In the genomic region with DNA sequence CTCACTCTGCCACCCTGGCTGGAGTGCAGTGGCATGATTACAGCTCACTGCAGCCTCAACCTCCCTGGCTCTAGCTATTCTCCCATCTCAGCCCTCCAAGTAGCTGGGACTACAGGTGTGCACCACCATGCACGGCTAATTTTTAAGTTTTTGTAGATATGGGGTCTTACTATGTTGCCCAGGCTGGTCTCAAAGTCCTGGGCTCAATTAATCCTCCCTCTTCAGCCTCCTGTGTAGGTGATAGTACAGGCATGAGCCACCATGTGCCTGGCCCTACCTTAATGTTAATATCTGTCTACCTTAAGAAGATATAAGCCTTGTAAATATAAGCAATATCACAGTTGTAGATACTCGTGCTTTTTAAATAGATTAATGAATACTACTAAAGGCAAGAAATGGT, we compare ENCODE assay signal across 13 cellular contexts. TPM values are rescaled to one million over a fixed set of nuclear protein-coding genes. Genes with fewer than 3 reads are reported as not detected.
A peak's percentile ranks its signal among the peaks of the same experiment; 100 is the strongest.
DNase-seq lines count a peak whose midpoint lies in the region; ATAC-seq and TF ChIP-seq lines count a peak whose summit lies in the region.
"Had no signal": no experiment of that assay in that cellular context is flagged by ENCODE, and none has a peak within 500 bp of the region (broad histone marks: within the 10 kb centered on the region; RNA-seq: fewer than 3 reads in every experiment).

No MANE protein-coding gene starts in this region.

- no peaks in the 10 kb centered on the region for H3K79me2 ChIP-seq in Karpas-422 (ENCODE audit: low read length)

- H3K9me3 ChIP-seq in Karpas-422 (ENCODE audit: low read length) = no peaks in the 10 kb centered on the region
- no peaks in the 10 kb centered on the region for H3K9me3 ChIP-seq in Peyer's patch

- H3K4me2 ChIP-seq in Karpas-422 (ENCODE audit: low read depth, low read length, poor library complexity, severe bottlenecking) = no peak overlapping the region

- H3K4me3 ChIP-seq in Karpas-422 (ENCODE audit: low read length) (no peak overlapping the region), Peyer's patch (no peak overlapping the region)

- peaks cover 6% of the 10 kb centered on the region for H3K36me3 Mint-ChIP-seq in activated naive CD8-positive, alpha-beta T cell
- H3K36me3 Mint-ChIP-seq in activated naive CD8-positive, alpha-beta T cell treated with anti-CD3 and anti-CD28 coated beads for 36 hours = peaks cover 24% of the 10 kb centered on the region
- H3K36me3 Mint-ChIP-seq in memory B cell = peaks cover 13% of the 10 kb centered on the region

- H3K4me3 Mint-ChIP-seq in activated naive CD8-positive, alpha-beta T cell = no peak overlapping the region
- no peak overlapping the region for H3K4me3 Mint-ChIP-seq in activated naive CD8-positive, alpha-beta T cell treated with anti-CD3 and anti-CD28 coated beads for 36 hours
- H3K4me3 Mint-ChIP-seq in memory B cell = no peak overlapping the region

- no peaks in the 10 kb centered on the region for H3K4me1 Mint-ChIP-seq in activated naive CD8-positive, alpha-beta T cell (ENCODE audit: low read depth)
- no peaks in the 10 kb centered on the region for H3K4me1 Mint-ChIP-seq in activated naive CD8-positive, alpha-beta T cell treated with anti-CD3 and anti-CD28 coated beads for 36 hours
- H3K4me1 Mint-ChIP-seq in memory B cell = no peaks in the 10 kb centered on the region

- H4K20me1 ChIP-seq in Karpas-422 (ENCODE audit: insufficient read depth, low read depth, low read length) = no peaks in the 10 kb centered on the region

- H3K27ac ChIP-seq in Karpas-422 (ENCODE audit: low read length) (no peak overlapping the region), Peyer's patch (no peak overlapping the region)

- no peak for TF ChIP-seq POLR2A in Peyer's patch (IDR thresholded peaks at IDR 0.05)

- H2AFZ ChIP-seq in Karpas-422 (ENCODE audit: low read length) = no peak overlapping the region

- TF ChIP-seq CTCF in Peyer's patch (IDR thresholded peaks at IDR 0.05) = no peak

- no peaks in the 10 kb centered on the region for H3K27me3 ChIP-seq in Karpas-422 (ENCODE audit: low read length)
- H3K27me3 ChIP-seq in Peyer's patch = no peaks in the 10 kb centered on the region

- no peak for DNase-seq in activated naive CD8-positive, alpha-beta T cell treated with anti-CD3 and anti-CD28 coated beads for 36 hours
- DNase-seq in Karpas-422 = peak; percentile 37
- DNase-seq in memory B cell (ENCODE audit: low spot score in 2 of 2) = no peak
- DNase-seq in stimulated activated CD4-positive, alpha-beta T cell treated with anti-CD3 and anti-CD28 coated beads, Interleukin-4, amount 100 ng/mL, for 24 hours = no peak
- no peak for DNase-seq in activated gamma-delta T cell treated with Interleukin-2 at 50 U/mL for 16 hours
- no peak for DNase-seq in Peyer's patch
- DNase-seq: DND-41, NCI-H146, NCI-H2107, NCI-H226, NCI-H524 treated with DMSO at 0.1 percent for 48 hours had no signal

- ATAC-seq in memory B cell (ENCODE audit: low read depth) = no peak

- no peaks in the 10 kb centered on the region for H3K4me1 ChIP-seq in Karpas-422 (ENCODE audit: low read length)
- H3K4me1 ChIP-seq in Peyer's patch = no peaks in the 10 kb centered on the region

- H3K27ac Mint-ChIP-seq in activated naive CD8-positive, alpha-beta T cell = peak overlapping the region; percentile 41
- no peak overlapping the region for H3K27ac Mint-ChIP-seq in activated naive CD8-positive, alpha-beta T cell treated with anti-CD3 and anti-CD28 coated beads for 36 hours
- peak overlapping the region; percentile 51 for H3K27ac Mint-ChIP-seq in memory B cell

- H3K9me3 Mint-ChIP-seq in activated naive CD8-positive, alpha-beta T cell (ENCODE audit: low read depth) = no peaks in the 10 kb centered on the region
- peaks cover 1% of the 10 kb centered on the region for H3K9me3 Mint-ChIP-seq in activated naive CD8-positive, alpha-beta T cell treated with anti-CD3 and anti-CD28 coated beads for 36 hours
- no peaks in the 10 kb centered on the region for H3K9me3 Mint-ChIP-seq in memory B cell

- H3K9ac ChIP-seq in Karpas-422 (ENCODE audit: low read length) = no peak overlapping the region

- H3K27me3 Mint-ChIP-seq in activated naive CD8-positive, alpha-beta T cell = no peaks in the 10 kb centered on the region
- no peaks in the 10 kb centered on the region for H3K27me3 Mint-ChIP-seq in activated naive CD8-positive, alpha-beta T cell treated with anti-CD3 and anti-CD28 coated beads for 36 hours
- no peaks in the 10 kb centered on the region for H3K27me3 Mint-ChIP-seq in memory B cell

- no peaks in the 10 kb centered on the region for H3K9me2 ChIP-seq in Karpas-422 (replicated peaks; ENCODE audit: insufficient read depth, low read length)

- H3K36me3 ChIP-seq in Karpas-422 (ENCODE audit: insufficient read depth, low read length) (peaks cover 32% of the 10 kb centered on the region), Peyer's patch (peaks cover 0 to 44% (median 0%) of the 10 kb centered on the region in 3 donors)

RNA-seq across cellular contexts. Expression of gene EEF1A1, which starts 16.7 kb away (rescaled TPM):
- over 10,000 TPM in 1 of 2 experiments, 1,000 to 10,000 TPM in 1; 9,928 to 10,412 TPM for total RNA-seq in activated naive CD8-positive, alpha-beta T cell treated with anti-CD3 and anti-CD28 coated beads for 36 hours
- total RNA-seq in Karpas-422 (2014; rRNA removed; shearing (Covaris generic); ENCODE audit: low replicate concordance) = 10,549 and 10,623 TPM in 2 replicates
- 1,000 to 10,000 TPM; 4,216 to 7,500 (median 5,030) TPM for total RNA-seq in Peyer's patch

RNA-seq across cellular contexts. Expression of gene MTO1, which starts 42.6 kb away (rescaled TPM):
- total RNA-seq in activated naive CD8-positive, alpha-beta T cell treated with anti-CD3 and anti-CD28 coated beads for 36 hours = 10 to 100 TPM; 48.9 to 51.2 TPM
- 42.9 and 65.9 TPM in 2 replicates for total RNA-seq in Karpas-422 (2014; rRNA removed; shearing (Covaris generic); ENCODE audit: low replicate concordance)
- 100 to 1,000 TPM in 1 of 4 donors, 10 to 100 TPM in 3; 29.2 to 115 (median 43.0) TPM for total RNA-seq in Peyer's patch

RNA-seq across cellular contexts. Expression of gene CGAS, which starts 52.1 kb away (rescaled TPM):
- 10 to 100 TPM; 27.9 to 29.5 TPM for total RNA-seq in activated naive CD8-positive, alpha-beta T cell treated with anti-CD3 and anti-CD28 coated beads for 36 hours
- 10.7 and 12.8 TPM in 2 replicates for total RNA-seq in Karpas-422 (2014; rRNA removed; shearing (Covaris generic); ENCODE audit: low replicate concordance)
- total RNA-seq in Peyer's patch = 1 to 10 TPM; 3.4 to 8.3 (median 4.3) TPM
- total RNA-seq: SK-MEL-5 had no signal
